Comparison of ENCODE assay signal across 9 cellular contexts in genomic region chr19:17747205-17748098, GRCh38. TPM values are rescaled to one million over a fixed set of nuclear protein-coding genes. Genes with fewer than 3 reads are reported as not detected.
DNase-seq lines count a peak whose midpoint lies in the region; ATAC-seq and TF ChIP-seq lines count a peak whose summit lies in the region.
"Had no signal": no experiment of that assay in that cellular context is flagged by ENCODE, and none has a peak within 500 bp of the region (broad histone marks: within the 10 kb centered on the region; RNA-seq: fewer than 3 reads in every experiment).

No MANE protein-coding gene starts in this region.

- POLR2A ChIA-PET in activated CD4-positive, alpha-beta memory T cell treated with anti-CD3 and anti-CD28 coated beads for 36 hours (lab: Charles Lee) = interaction anchor here (0.5 kb wide), 1 partner anchor 532 kb away, joined by 6 read pairs; no protein-coding TSS in a partner anchor

- peaks cover 0 to 1% (median 0%) of the 10 kb centered on the region in 7 donors for H3K9me3 Mint-ChIP-seq in CD14-positive monocyte
- no peaks in the 10 kb centered on the region for H3K9me3 Mint-ChIP-seq in activated CD4-positive, alpha-beta memory T cell treated with anti-CD3 and anti-CD28 coated beads for 36 hours

- H3K4me3 ChIP-seq in duodenal mucosa (ENCODE audit: low read depth in 1 of 2, low read length in 2 of 2) = peak overlapping the region; percentile 52 to 62
- peak overlapping the region; percentile 1 for H3K4me3 ChIP-seq in lower leg skin (ENCODE audit: low read depth, poor library complexity, severe bottlenecking)

- DNase-seq in CD14-positive monocyte (ENCODE audit: low spot score) (peak; percentile 95), HK-2 (ENCODE audit: unreplicated experiment) (peak; percentile 91), NCI-H82 (lab: John Stamatoyannopoulos, UW) (peak; percentile 100), lower leg skin (ENCODE audit: low spot score in 2 of 2) (peak; percentile 83 to 96)
- DNase-seq in activated CD4-positive, alpha-beta memory T cell treated with anti-CD3 and anti-CD28 coated beads for 36 hours = peak; percentile 97
- peak; percentile 94 for DNase-seq in stimulated activated CD4-positive, alpha-beta T cell treated with anti-CD3 and anti-CD28 coated beads, Interleukin-4, amount 100 ng/mL, for 4 hours

- no peaks in the 10 kb centered on the region for H3K36me3 ChIP-seq in duodenal mucosa (ENCODE audit: control insufficient read depth in 1 of 2, insufficient read depth in 2 of 2, low read length in 2 of 2)

- peaks cover 0 to 6% of the 10 kb centered on the region in 2 donors for H3K36me3 Mint-ChIP-seq in CD14-positive monocyte
- peaks cover 3% of the 10 kb centered on the region for H3K36me3 Mint-ChIP-seq in activated CD4-positive, alpha-beta memory T cell treated with anti-CD3 and anti-CD28 coated beads for 36 hours

- peak overlapping the region; percentile 25 for H3K9ac ChIP-seq in duodenal mucosa (ENCODE audit: low read depth in 1 of 2, low read length in 2 of 2)

- H3K4me1 Mint-ChIP-seq in CD14-positive monocyte = peaks cover 55% of the 10 kb centered on the region
- peaks cover 39% of the 10 kb centered on the region for H3K4me1 Mint-ChIP-seq in activated CD4-positive, alpha-beta memory T cell treated with anti-CD3 and anti-CD28 coated beads for 36 hours (ENCODE audit: low read depth)

- no peaks in the 10 kb centered on the region for H3K9me3 ChIP-seq in duodenal mucosa (ENCODE audit: control insufficient read depth in 1 of 2, low read length in 2 of 2)

- no peak for TF ChIP-seq POLR2A in lower leg skin (IDR thresholded peaks at IDR 0.05)

- CTCF ChIA-PET in activated CD4-positive, alpha-beta memory T cell treated with anti-CD3 and anti-CD28 coated beads for 36 hours (lab: Charles Lee) = interaction anchor here (1.2 kb wide), 1 partner anchor 37 kb away, joined by 4 read pairs; no protein-coding TSS in a partner anchor

- H3K4me1 ChIP-seq in duodenal mucosa (ENCODE audit: control insufficient read depth in 1 of 2, insufficient read depth in 2 of 2, low read length in 2 of 2) = peaks cover 0 to 19% of the 10 kb centered on the region in 2 donors

- H3K27me3 ChIP-seq in duodenal mucosa (ENCODE audit: control insufficient read depth in 1 of 2, insufficient read depth in 2 of 2, low read length in 2 of 2) = no peaks in the 10 kb centered on the region

- intact Hi-C loops in CD14-positive monocyte (cut with micrococcal nuclease) (loop anchor here in 1 of 2 donors (2.0 kb wide), 1 partner anchor 31 kb away; no protein-coding TSS in a partner anchor), lower leg skin (cut with DNase I; ENCODE audit: low total_unique reads) (no loop called here)
- intact Hi-C loops in activated CD4-positive, alpha-beta memory T cell treated with anti-CD3 and anti-CD28 coated beads for 36 hours (cut with micrococcal nuclease) = loop anchor here (2.0 to 5.0 kb wide), 2 partner anchors 29 to 1085 kb away; partner anchors contain the start of genes MAP1S, SMIM7 and TMEM38A

- peak; percentile 54 for ATAC-seq in GM19438 (IDR thresholded peaks at IDR 0.05; ENCODE audit: low read depth, unreplicated experiment)

- H3K27ac ChIP-seq in duodenal mucosa (ENCODE audit: low read depth, low read length) = no peak overlapping the region

- H3K27me3 Mint-ChIP-seq in CD14-positive monocyte (ENCODE audit: low read depth in 3 of 3) = peaks cover 0 to 3% (median 0%) of the 10 kb centered on the region in 3 donors
- H3K27me3 Mint-ChIP-seq in activated CD4-positive, alpha-beta memory T cell treated with anti-CD3 and anti-CD28 coated beads for 36 hours = no peaks in the 10 kb centered on the region

- peak overlapping the region in 6 of 7 donors; percentile 47 to 90 (median 80) for H3K27ac Mint-ChIP-seq in CD14-positive monocyte
- peak overlapping the region; percentile 65 for H3K27ac Mint-ChIP-seq in activated CD4-positive, alpha-beta memory T cell treated with anti-CD3 and anti-CD28 coated beads for 36 hours

- H3K4me3 Mint-ChIP-seq in CD14-positive monocyte = peak overlapping the region; percentile 42 to 69
- peak overlapping the region; percentile 83 for H3K4me3 Mint-ChIP-seq in activated CD4-positive, alpha-beta memory T cell treated with anti-CD3 and anti-CD28 coated beads for 36 hours

- 8 to 20% methylated on average over 26 to 53 of the region's 75 CpGs for WGBS in lower leg skin, 2 donors

- no peak for TF ChIP-seq CTCF in CD14-positive monocyte (IDR thresholded peaks at IDR 0.05)
- TF ChIP-seq CTCF in lower leg skin (IDR thresholded peaks at IDR 0.05) = no peak

RNA-seq across cellular contexts. Expression of gene FCHO1, which starts 3.8 kb away (rescaled TPM):
- 10 to 100 TPM; 11.4 to 13.4 TPM for polyA plus RNA-seq in CD14-positive monocyte
- total RNA-seq in activated CD4-positive, alpha-beta memory T cell treated with anti-CD3 and anti-CD28 coated beads for 36 hours = 10 to 100 TPM; 54.3 to 54.5 TPM
- 10 to 100 TPM; 38.7 to 78.4 (median 56.3) TPM for total RNA-seq in lower leg skin

RNA-seq across cellular contexts. Expression of gene MAP1S, which starts 28.2 kb away (rescaled TPM):
- polyA plus RNA-seq in CD14-positive monocyte = 10 to 100 TPM; 27.5 to 28.3 TPM
- total RNA-seq in activated CD4-positive, alpha-beta memory T cell treated with anti-CD3 and anti-CD28 coated beads for 36 hours = 10 to 100 TPM; 63.0 to 71.2 TPM
- total RNA-seq in lower leg skin = 10 to 100 TPM; 10.8 to 32.7 (median 24.5) TPM

RNA-seq across cellular contexts. Expression of gene B3GNT3, which starts 47.5 kb away (rescaled TPM):
- not detected for polyA plus RNA-seq in CD14-positive monocyte
- under 1 TPM; 0.26 to 0.34 TPM for total RNA-seq in activated CD4-positive, alpha-beta memory T cell treated with anti-CD3 and anti-CD28 coated beads for 36 hours
- 10 to 100 TPM in 2 of 4 donors, 1 to 10 TPM in 2; 2.9 to 18.3 (median 10.7) TPM for total RNA-seq in lower leg skin
- total RNA-seq: T-helper 2 cell treated with Interferon-gamma antibody and Interleukin-4, amounts not matched to agents 100 ng/mL and 5 ng/mL, for 36 hours had no signal

RNA-seq across cellular contexts. Expression of gene UNC13A, which starts 59.3 kb away (rescaled TPM):
- not detected for polyA plus RNA-seq in CD14-positive monocyte
- total RNA-seq in activated CD4-positive, alpha-beta memory T cell treated with anti-CD3 and anti-CD28 coated beads for 36 hours = under 1 TPM; 0.02 TPM
- not detected for total RNA-seq in lower leg skin
